ENCODE assay signal across 9 cellular contexts in the genomic region with DNA sequence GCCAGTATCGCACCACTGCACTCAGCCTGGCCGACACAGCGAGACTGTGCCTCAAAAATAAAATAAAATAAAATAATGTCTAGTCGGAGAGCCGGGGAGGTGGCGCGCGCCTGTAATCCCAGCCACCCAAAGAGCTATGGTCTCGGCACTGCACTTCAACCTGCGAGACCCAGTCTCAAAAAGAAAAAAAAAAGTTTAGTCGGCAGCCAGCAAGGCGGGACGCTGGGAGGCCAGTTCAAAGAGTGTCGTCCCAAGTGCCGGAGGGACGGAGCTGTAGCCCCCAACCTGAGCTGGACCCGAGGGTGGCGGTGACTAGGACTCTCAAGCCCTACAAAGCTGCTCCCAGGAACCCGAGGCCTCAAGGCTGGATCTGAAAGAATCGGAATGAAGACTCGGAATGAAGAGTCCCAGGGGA. TPM values are rescaled to one million over a fixed set of nuclear protein-coding genes. Genes with fewer than 3 reads are reported as not detected.
A peak's percentile ranks its signal among the peaks of the same experiment; 100 is the strongest.
DNase-seq lines count a peak whose midpoint lies in the region; ATAC-seq, FAIRE-seq and TF ChIP-seq lines count a peak whose summit lies in the region.
"Had no signal": no experiment of that assay in that cellular context is flagged by ENCODE, and none has a peak within 500 bp of the region (broad histone marks: within the 10 kb centered on the region; RNA-seq: fewer than 3 reads in every experiment).

No MANE protein-coding gene starts in this region.

- in situ Hi-C loops in HepG2 (cut with HindIII; ENCODE audit: extremely low pct_ligation_motif_present, low pct_unique_long_range_greater_than_20kb), result no loop called here

- BruUV-seq in HepG2 (replicated peaks; lab: Mats Ljungman, UMichigan), result TSS peak; percentile 98

- TF ChIP-seq RAD21 in HepG2 (CRISPR knock-in tag; IDR thresholded peaks at IDR 0.05), result no peak

- TF ChIP-seq POLR2A in HepG2 (IDR thresholded peaks at IDR 0.05; ENCODE audit: insufficient read depth in 1 of 2, low read depth in 2 of 2, low read length in 2 of 2), result no peak

- ATAC-seq in activated T-cell treated with anti-CD3 and anti-CD28 coated beads, Interleukin-2, amount 50 U/mL, for 4 hours, result peak in 1 of 2 donors; percentile 0
- ATAC-seq in HepG2 (peak; percentile 28), GM21717 (IDR thresholded peaks at IDR 0.05; ENCODE audit: unreplicated experiment) (no peak)

- H3K4me1 ChIP-seq in astrocyte (ENCODE audit: insufficient read depth, low read length) (peaks cover 4% of the 10 kb centered on the region), HepG2 (ENCODE audit: insufficient read depth, low read length) (peaks cover 32% of the 10 kb centered on the region)

- H3K27ac Mint-ChIP-seq in astrocyte (ENCODE audit: unreplicated experiment) (no peak overlapping the region), type B pancreatic cell (peak overlapping the region; percentile 77)

- TF ChIP-seq EP300 in HepG2 (IDR thresholded peaks at IDR 0.05; ENCODE audit: low read depth in 2 of 2, low read length in 2 of 2), result no peak
- TF ChIP-seq EP300 in HepG2 (CRISPR knock-in tag; IDR thresholded peaks at IDR 0.05; ENCODE audit: borderline replicate concordance), result no peak

- H3K9ac ChIP-seq in astrocyte (ENCODE audit: low read length), result peak overlapping the region; percentile 81
- H3K9ac ChIP-seq in HepG2 (ENCODE audit: insufficient read depth, low read depth, low read length), result peak overlapping the region; percentile 81

- H3K27ac ChIP-seq in astrocyte (ENCODE audit: low read depth, low read length) (peak overlapping the region; percentile 44), HepG2 (ENCODE audit: extremely low read length, insufficient read depth, low read length) (peak overlapping the region; percentile 82)

- H3K27me3 ChIP-seq in astrocyte (ENCODE audit: insufficient read depth, low read length), result no peaks in the 10 kb centered on the region
- H3K27me3 ChIP-seq in HepG2 (ENCODE audit: control insufficient read depth in 1 of 2, insufficient read depth in 2 of 2, low read length in 2 of 2), result no peaks in the 10 kb centered on the region; a peak in 1 of 5 replicates

- H4K20me1 ChIP-seq in astrocyte (ENCODE audit: insufficient read depth, low read length) (no peaks in the 10 kb centered on the region), HepG2 (ENCODE audit: insufficient read depth, low read length) (no peaks in the 10 kb centered on the region)

- POLR2A ChIA-PET in HepG2 (lab: Yijun Ruan, JAX), result interaction anchor here (0.8 to 3.3 kb wide), 25 partner anchors 8 to 491 kb away, joined by 3 to 78 read pairs (median 5); partner anchors contain the start of genes ADAMTSL4, GOLPH3L, RPRD2 and TARS2

- H3K4me1 Mint-ChIP-seq in activated T-cell treated with anti-CD3 and anti-CD28 coated beads, Interleukin-2, amount 50 U/mL, for 4 hours (ENCODE audit: low read depth), result peaks cover 13% of the 10 kb centered on the region
- H3K4me1 Mint-ChIP-seq in astrocyte (ENCODE audit: low read depth, unreplicated experiment) (peaks cover 11% of the 10 kb centered on the region), type B pancreatic cell (ENCODE audit: unreplicated experiment) (peaks cover 18% of the 10 kb centered on the region)

- WGBS in HepG2 (ENCODE audit: low lambda C conversion rate), result 16% methylated on average over 13 of the region's 21 CpGs

- TF ChIP-seq CTCF in astrocyte (IDR thresholded peaks at IDR 0.05; ENCODE audit: insufficient read depth, low read depth, low read length) (no peak), HepG2 (CRISPR knock-in tag; IDR thresholded peaks at IDR 0.05) (no peak), type B pancreatic cell (conservative IDR thresholded peaks at IDR 0.05) (no peak)

- H3K4me3 ChIP-seq in astrocyte (ENCODE audit: insufficient read depth, low read depth, low read length), result peak overlapping the region; percentile 70
- H3K4me3 ChIP-seq in HepG2 (replicated peaks in 1 of 3; ENCODE audit: insufficient read depth in 1 of 3, low read depth in 2 of 3, low read length in 3 of 3), result peak overlapping the region; percentile 56 to 84 (median 73)

- H3K36me3 ChIP-seq in astrocyte (ENCODE audit: insufficient read depth, low read length) (no peaks in the 10 kb centered on the region), HepG2 (replicated peaks in 1 of 2; ENCODE audit: control insufficient read depth in 1 of 2, insufficient read depth in 2 of 2, low read length in 2 of 2) (no peaks in the 10 kb centered on the region)

- H3K27me3 Mint-ChIP-seq in activated T-cell treated with anti-CD3 and anti-CD28 coated beads, Interleukin-2, amount 50 U/mL, for 4 hours (ENCODE audit: low read depth), result no peaks in the 10 kb centered on the region
- H3K27me3 Mint-ChIP-seq in astrocyte (ENCODE audit: low read depth, unreplicated experiment) (no peaks in the 10 kb centered on the region), type B pancreatic cell (no peaks in the 10 kb centered on the region)

- no peaks in the 10 kb centered on the region for H3K36me3 Mint-ChIP-seq in activated T-cell treated with anti-CD3 and anti-CD28 coated beads, Interleukin-2, amount 50 U/mL, for 4 hours (ENCODE audit: insufficient read depth)
- H3K36me3 Mint-ChIP-seq in astrocyte (ENCODE audit: low read depth, unreplicated experiment) (peaks cover 16% of the 10 kb centered on the region), type B pancreatic cell (peaks cover 18% of the 10 kb centered on the region)

- no peak for FAIRE-seq in astrocyte (lab: Jason Lieb, UNC)
- FAIRE-seq in HepG2 (lab: Jason Lieb, UNC), result no peak

- peak overlapping the region; percentile 89 for H3K4me3 Mint-ChIP-seq in activated T-cell treated with anti-CD3 and anti-CD28 coated beads, Interleukin-2, amount 50 U/mL, for 4 hours
- H3K4me3 Mint-ChIP-seq in astrocyte (ENCODE audit: unreplicated experiment) (peak overlapping the region; percentile 87), type B pancreatic cell (peak overlapping the region; percentile 93)

- H3K9me3 ChIP-seq in astrocyte (ENCODE audit: insufficient read depth, low read depth, low read length), result no peaks in the 10 kb centered on the region
- H3K9me3 ChIP-seq in HepG2 (ENCODE audit: low read length), result no peaks in the 10 kb centered on the region

- H3K9me3 Mint-ChIP-seq in activated T-cell treated with anti-CD3 and anti-CD28 coated beads, Interleukin-2, amount 50 U/mL, for 4 hours, result no peaks in the 10 kb centered on the region
- H3K9me3 Mint-ChIP-seq in astrocyte (ENCODE audit: unreplicated experiment) (no peaks in the 10 kb centered on the region), type B pancreatic cell (no peaks in the 10 kb centered on the region)

- H3K4me2 ChIP-seq in astrocyte (ENCODE audit: low read length) (peak overlapping the region; percentile 94), HepG2 (ENCODE audit: low read depth, low read length) (peak overlapping the region; percentile 85)

- intact Hi-C loops in HepG2 (cut with micrococcal nuclease; ENCODE audit: unreplicated experiment), result loop anchor here (1.0 kb wide), 1 partner anchor 17 kb away; no protein-coding TSS in a partner anchor

- H2AFZ ChIP-seq in astrocyte (ENCODE audit: low read depth, low read length) (peak overlapping the region; percentile 84), HepG2 (ENCODE audit: low read length) (peak overlapping the region; percentile 82)

- CTCF ChIA-PET in HepG2 (lab: Yijun Ruan, JAX; ENCODE audit: low intra/inter-chr PET ratio, low total read pairs), result no interaction called here

- peaks cover 3% of the 10 kb centered on the region for H3K79me2 ChIP-seq in astrocyte (ENCODE audit: insufficient read depth, low read length)
- no peaks in the 10 kb centered on the region for H3K79me2 ChIP-seq in HepG2 (ENCODE audit: insufficient read depth, low read length)

- DNase-seq in activated T-cell treated with anti-CD3 and anti-CD28 coated beads, Interleukin-2, amount 50 U/mL, for 4 hours, result no peak
- DNase-seq in activated T-cell treated with anti-CD3 and anti-CD28 coated beads for 4 hours, result no peak
- DNase-seq in astrocyte (ENCODE audit: low read depth), result no peak
- no peak for DNase-seq in HepG2 (ENCODE audit: low spot score)
- no peak for DNase-seq in type B pancreatic cell (ENCODE audit: extremely low spot score, unreplicated experiment)
- DNase-seq in HUDEP-2 (lab: John Stamatoyannopoulos, UW; ENCODE audit: unreplicated experiment in 76 of 76), result no peak
- no peak for DNase-seq in hepatic stellate cell (ENCODE audit: low spot score)

RNA-seq across cellular contexts. Expression of gene FALEC, which starts 0.6 kb away (rescaled TPM):
- total RNA-seq in activated T-cell treated with anti-CD3 and anti-CD28 coated beads, Interleukin-2, amount 50 U/mL, for 4 hours, result under 1 TPM in 1 of 3 donors, not detected in 2; 0.40 TPM
- total RNA-seq in astrocyte, result 0.43 TPM in 1 of 2 replicates, not detected in the other
- 0.71 TPM in 1 of 2 replicates, not detected in the other for total RNA-seq in HepG2 (2016; rRNA removed; fragmentation: Illumina TruSeq; extraction: Trizol)
- 1.2 and 1.9 TPM in 2 replicates for total RNA-seq in HepG2 (2016; cell fraction: cytosol; rRNA removed; fragmentation: Illumina TruSeq; extraction: Trizol; ENCODE audit: low read depth)
- 0.40 and 1.6 TPM in 2 replicates for total RNA-seq in HepG2 (2016; cell fraction: insoluble cytoplasmic fraction; rRNA removed; fragmentation: Illumina TruSeq; extraction: Trizol)
- 1.9 and 2.4 TPM in 2 replicates for total RNA-seq in HepG2 (2016; cell fraction: membrane; rRNA removed; fragmentation: Illumina TruSeq; extraction: Trizol)
- total RNA-seq in HepG2 (2016; cell fraction: nucleus; rRNA removed; fragmentation: Illumina TruSeq; extraction: Trizol), result 0.84 TPM in 1 of 2 replicates, not detected in the other
- polyA plus RNA-seq in HepG2 (2011; rRNA removed), result 0.20 and 0.33 TPM in 2 replicates
- 0.48 TPM in 1 of 2 replicates, not detected in the other for polyA plus RNA-seq in HepG2 (2011; cell fraction: cytosol; rRNA removed)
- polyA plus RNA-seq in HepG2 (2011; cell fraction: nucleus; rRNA removed), result 0.45 TPM in 1 of 2 replicates, not detected in the other
- 0.41 and 0.44 TPM in 2 replicates for polyA plus RNA-seq in HepG2 (2012)
- 1.0 and 1.6 TPM in 2 replicates for polyA plus RNA-seq in HepG2 (2016; cell fraction: cytosol; fragmentation: Illumina TruSeq; extraction: Trizol; ENCODE audit: low read depth)
- polyA plus RNA-seq in HepG2 (2016; cell fraction: insoluble cytoplasmic fraction; fragmentation: Illumina TruSeq; extraction: Trizol; ENCODE audit: low read depth), result 0.53 and 1.0 TPM in 2 replicates
- 0.48 and 1.3 TPM in 2 replicates for polyA plus RNA-seq in HepG2 (2016; cell fraction: membrane; fragmentation: Illumina TruSeq; extraction: Trizol; ENCODE audit: low read depth)
- 3.8 and 3.9 TPM in 2 replicates for polyA plus RNA-seq in HepG2 (2016; cell fraction: nucleus; fragmentation: Illumina TruSeq; extraction: Trizol; ENCODE audit: insufficient read depth, low read depth)
- polyA minus RNA-seq in HepG2 (2011; rRNA and poly(A)+ RNA removed; ENCODE audit: low replicate concordance), result not detected in 2 replicates
- polyA minus RNA-seq in HepG2 (2011; cell fraction: cytosol; rRNA and poly(A)+ RNA removed), result not detected in 2 replicates
- polyA minus RNA-seq in HepG2 (2011; cell fraction: nucleus; rRNA and poly(A)+ RNA removed), result 1.6 TPM in 1 of 2 replicates, not detected in the other
- total RNA-seq in type B pancreatic cell (ENCODE audit: low replicate concordance), result 0.55 and 0.80 TPM in 2 replicates
- total RNA-seq: Daoy had no signal

RNA-seq across cellular contexts. Expression of gene ECM1, which starts 7.0 kb away (rescaled TPM):
- total RNA-seq in activated T-cell treated with anti-CD3 and anti-CD28 coated beads, Interleukin-2, amount 50 U/mL, for 4 hours, result under 1 TPM; 0.43 to 0.82 (median 0.50) TPM
- total RNA-seq in astrocyte (26.0 and 27.4 TPM in 2 replicates), HepG2 (2016; rRNA removed; fragmentation: Illumina TruSeq; extraction: Trizol) (0.13 and 0.42 TPM in 2 replicates), type B pancreatic cell (ENCODE audit: low replicate concordance) (31.5 and 33.8 TPM in 2 replicates)
- 0.20 and 0.26 TPM in 2 replicates for total RNA-seq in HepG2 (2016; cell fraction: cytosol; rRNA removed; fragmentation: Illumina TruSeq; extraction: Trizol; ENCODE audit: low read depth)
- 0.32 TPM in 1 of 2 replicates, not detected in the other for total RNA-seq in HepG2 (2016; cell fraction: insoluble cytoplasmic fraction; rRNA removed; fragmentation: Illumina TruSeq; extraction: Trizol)
- 0.19 and 0.31 TPM in 2 replicates for total RNA-seq in HepG2 (2016; cell fraction: membrane; rRNA removed; fragmentation: Illumina TruSeq; extraction: Trizol)
- 0.53 and 0.84 TPM in 2 replicates for total RNA-seq in HepG2 (2016; cell fraction: nucleus; rRNA removed; fragmentation: Illumina TruSeq; extraction: Trizol)
- polyA plus RNA-seq in HepG2 (2011; rRNA removed), result 1.0 and 1.4 TPM in 2 replicates
- 0.47 and 0.51 TPM in 2 replicates for polyA plus RNA-seq in HepG2 (2011; cell fraction: cytosol; rRNA removed)
- 4.9 and 5.0 TPM in 2 replicates for polyA plus RNA-seq in HepG2 (2011; cell fraction: nucleus; rRNA removed)
- polyA plus RNA-seq in HepG2 (2012), result 0.64 and 1.1 TPM in 2 replicates
- polyA plus RNA-seq in HepG2 (2016; cell fraction: cytosol; fragmentation: Illumina TruSeq; extraction: Trizol; ENCODE audit: low read depth), result 0.29 and 0.53 TPM in 2 replicates
- 0.15 TPM in 1 of 2 replicates, not detected in the other for polyA plus RNA-seq in HepG2 (2016; cell fraction: insoluble cytoplasmic fraction; fragmentation: Illumina TruSeq; extraction: Trizol; ENCODE audit: low read depth)
- polyA plus RNA-seq in HepG2 (2016; cell fraction: membrane; fragmentation: Illumina TruSeq; extraction: Trizol; ENCODE audit: low read depth), result 0.24 and 0.42 TPM in 2 replicates
- polyA plus RNA-seq in HepG2 (2016; cell fraction: nucleus; fragmentation: Illumina TruSeq; extraction: Trizol; ENCODE audit: insufficient read depth, low read depth), result 3.5 TPM in 2 replicates
- polyA minus RNA-seq in HepG2 (2011; rRNA and poly(A)+ RNA removed; ENCODE audit: low replicate concordance), result 0.20 and 8.4 TPM in 2 replicates
- 0.69 TPM in 1 of 2 replicates, not detected in the other for polyA minus RNA-seq in HepG2 (2011; cell fraction: cytosol; rRNA and poly(A)+ RNA removed)
- 0.90 and 0.99 TPM in 2 replicates for polyA minus RNA-seq in HepG2 (2011; cell fraction: nucleus; rRNA and poly(A)+ RNA removed)

RNA-seq across cellular contexts. Expression of gene TARS2, which starts 27.7 kb away (rescaled TPM):
- total RNA-seq in activated T-cell treated with anti-CD3 and anti-CD28 coated beads, Interleukin-2, amount 50 U/mL, for 4 hours, result 10 to 100 TPM; 38.6 to 43.1 (median 38.7) TPM
- total RNA-seq in astrocyte (15.5 and 15.7 TPM in 2 replicates), HepG2 (2016; rRNA removed; fragmentation: Illumina TruSeq; extraction: Trizol) (18.9 and 22.8 TPM in 2 replicates), type B pancreatic cell (ENCODE audit: low replicate concordance) (30.2 and 36.6 TPM in 2 replicates)
- total RNA-seq in HepG2 (2016; cell fraction: cytosol; rRNA removed; fragmentation: Illumina TruSeq; extraction: Trizol; ENCODE audit: low read depth), result 8.4 and 12.5 TPM in 2 replicates
- 15.6 and 22.5 TPM in 2 replicates for total RNA-seq in HepG2 (2016; cell fraction: insoluble cytoplasmic fraction; rRNA removed; fragmentation: Illumina TruSeq; extraction: Trizol)
- total RNA-seq in HepG2 (2016; cell fraction: membrane; rRNA removed; fragmentation: Illumina TruSeq; extraction: Trizol), result 6.5 and 7.5 TPM in 2 replicates
- total RNA-seq in HepG2 (2016; cell fraction: nucleus; rRNA removed; fragmentation: Illumina TruSeq; extraction: Trizol), result 16.0 and 18.6 TPM in 2 replicates
- polyA plus RNA-seq in HepG2 (2011; rRNA removed), result 21.3 and 23.6 TPM in 2 replicates
- polyA plus RNA-seq in HepG2 (2011; cell fraction: cytosol; rRNA removed), result 17.2 and 22.5 TPM in 2 replicates
- polyA plus RNA-seq in HepG2 (2011; cell fraction: nucleus; rRNA removed), result 28.5 and 36.4 TPM in 2 replicates
- 11.0 and 12.1 TPM in 2 replicates for polyA plus RNA-seq in HepG2 (2012)
- polyA plus RNA-seq in HepG2 (2016; cell fraction: cytosol; fragmentation: Illumina TruSeq; extraction: Trizol; ENCODE audit: low read depth), result 2.0 and 3.5 TPM in 2 replicates
- 16.5 and 17.4 TPM in 2 replicates for polyA plus RNA-seq in HepG2 (2016; cell fraction: insoluble cytoplasmic fraction; fragmentation: Illumina TruSeq; extraction: Trizol; ENCODE audit: low read depth)
- polyA plus RNA-seq in HepG2 (2016; cell fraction: membrane; fragmentation: Illumina TruSeq; extraction: Trizol; ENCODE audit: low read depth), result 4.3 and 5.2 TPM in 2 replicates
- polyA plus RNA-seq in HepG2 (2016; cell fraction: nucleus; fragmentation: Illumina TruSeq; extraction: Trizol; ENCODE audit: insufficient read depth, low read depth), result 24.5 and 28.0 TPM in 2 replicates
- polyA minus RNA-seq in HepG2 (2011; rRNA and poly(A)+ RNA removed; ENCODE audit: low replicate concordance), result 22.4 and 80.2 TPM in 2 replicates
- 6.8 and 10.1 TPM in 2 replicates for polyA minus RNA-seq in HepG2 (2011; cell fraction: cytosol; rRNA and poly(A)+ RNA removed)
- polyA minus RNA-seq in HepG2 (2011; cell fraction: nucleus; rRNA and poly(A)+ RNA removed), result 20.9 and 25.6 TPM in 2 replicates

RNA-seq across cellular contexts. Expression of gene ADAMTSL4, which starts 34.3 kb away (rescaled TPM):
- total RNA-seq in activated T-cell treated with anti-CD3 and anti-CD28 coated beads, Interleukin-2, amount 50 U/mL, for 4 hours, result under 1 TPM; 0.19 to 0.34 (median 0.33) TPM
- total RNA-seq in astrocyte (5.3 and 6.7 TPM in 2 replicates), HepG2 (2016; rRNA removed; fragmentation: Illumina TruSeq; extraction: Trizol) (1.9 and 3.9 TPM in 2 replicates), type B pancreatic cell (ENCODE audit: low replicate concordance) (12.5 and 24.6 TPM in 2 replicates)
- total RNA-seq in HepG2 (2016; cell fraction: cytosol; rRNA removed; fragmentation: Illumina TruSeq; extraction: Trizol; ENCODE audit: low read depth), result 1.3 and 1.4 TPM in 2 replicates
- 1.4 and 3.5 TPM in 2 replicates for total RNA-seq in HepG2 (2016; cell fraction: insoluble cytoplasmic fraction; rRNA removed; fragmentation: Illumina TruSeq; extraction: Trizol)
- 2.8 TPM in 2 replicates for total RNA-seq in HepG2 (2016; cell fraction: membrane; rRNA removed; fragmentation: Illumina TruSeq; extraction: Trizol)
- 5.1 and 8.0 TPM in 2 replicates for total RNA-seq in HepG2 (2016; cell fraction: nucleus; rRNA removed; fragmentation: Illumina TruSeq; extraction: Trizol)
- polyA plus RNA-seq in HepG2 (2011; rRNA removed), result 15.1 and 16.4 TPM in 2 replicates
- polyA plus RNA-seq in HepG2 (2011; cell fraction: cytosol; rRNA removed), result 7.9 and 8.3 TPM in 2 replicates
- polyA plus RNA-seq in HepG2 (2011; cell fraction: nucleus; rRNA removed), result 81.6 and 99.7 TPM in 2 replicates
- 6.4 and 10.9 TPM in 2 replicates for polyA plus RNA-seq in HepG2 (2012)
- polyA plus RNA-seq in HepG2 (2016; cell fraction: cytosol; fragmentation: Illumina TruSeq; extraction: Trizol; ENCODE audit: low read depth), result 0.93 and 1.3 TPM in 2 replicates
- 4.0 and 4.2 TPM in 2 replicates for polyA plus RNA-seq in HepG2 (2016; cell fraction: insoluble cytoplasmic fraction; fragmentation: Illumina TruSeq; extraction: Trizol; ENCODE audit: low read depth)
- polyA plus RNA-seq in HepG2 (2016; cell fraction: membrane; fragmentation: Illumina TruSeq; extraction: Trizol; ENCODE audit: low read depth), result 3.3 and 3.7 TPM in 2 replicates
- 32.6 and 38.0 TPM in 2 replicates for polyA plus RNA-seq in HepG2 (2016; cell fraction: nucleus; fragmentation: Illumina TruSeq; extraction: Trizol; ENCODE audit: insufficient read depth, low read depth)
- polyA minus RNA-seq in HepG2 (2011; rRNA and poly(A)+ RNA removed; ENCODE audit: low replicate concordance), result 5.9 and 8.8 TPM in 2 replicates
- 5.3 and 6.0 TPM in 2 replicates for polyA minus RNA-seq in HepG2 (2011; cell fraction: cytosol; rRNA and poly(A)+ RNA removed)
- polyA minus RNA-seq in HepG2 (2011; cell fraction: nucleus; rRNA and poly(A)+ RNA removed), result 9.4 TPM in 2 replicates
- total RNA-seq: Daoy had no signal

Comparison
In these comparisons a context has a peak if more than half of its experiments do, and no peak if none do; other contexts are left out.
1. RNA of gene ECM1, which starts 7.0 kb away (total RNA-seq): 31.5 to 33.8 TPM in type B pancreatic cell and 26.0 to 27.4 TPM in astrocyte; 0.43 to 0.82 TPM in activated T-cell treated with anti-CD3 and anti-CD28 coated beads, Interleukin-2, amount 50 U/mL, for 4 hours and 0.13 to 0.84 TPM in HepG2; every median in the first group is over 10 times any median in the second.
2. Peak in every context shown above with its lines, with median percentiles within 50 percentile points of each other: H3K4me3 Mint-ChIP-seq.